25 cellular contexts compared by ENCODE assay signal in genomic region chr5:77146896-77147295, GRCh38.
"Had no signal": no experiment of that assay in that cellular context is flagged by ENCODE, and none has a peak within 500 bp of the region (broad histone marks: within the 10 kb centered on the region; RNA-seq: fewer than 3 reads in every experiment).

No MANE protein-coding gene starts in this region.

- H3K4me3 ChIP-seq: gastroesophageal sphincter, left ventricle myocardium inferior, thoracic aorta, vagina had no signal

- H3K4me1 Mint-ChIP-seq: natural killer cell had no signal

- H3K36me3 ChIP-seq: gastroesophageal sphincter, left ventricle myocardium inferior, thoracic aorta, vagina had no signal

- H3K36me3 Mint-ChIP-seq: activated naive CD8-positive, alpha-beta T cell treated with anti-CD3 and anti-CD28 coated beads, Interleukin-2, amount 10 ng/mL, durations not matched to agents 7 days and 5 days; natural killer cell; type B pancreatic cell had no signal

- H3K9me3 Mint-ChIP-seq: activated B cell treated with CpG ODN at 0.5 μM for 24 hours; activated naive CD4-positive, alpha-beta T cell treated with anti-CD3 and anti-CD28 coated beads for 36 hours; activated naive CD8-positive, alpha-beta T cell treated with anti-CD3 and anti-CD28 coated beads, Interleukin-2, amount 10 ng/mL, durations not matched to agents 7 days and 5 days; activated T-cell treated with anti-CD3 and anti-CD28 coated beads, Interleukin-2, amount 50 U/mL, for 4 hours; natural killer cell had no signal

- H3K27me3 ChIP-seq: gastroesophageal sphincter, vagina had no signal

- H3K9me3 ChIP-seq: gastroesophageal sphincter, thoracic aorta, vagina had no signal

- FAIRE-seq: TTC549 had no signal

- H3K27ac Mint-ChIP-seq: activated B cell treated with CpG ODN at 0.5 μM for 24 hours; activated CD4-positive, alpha-beta T cell treated with anti-CD3 and anti-CD28 coated beads for 36 hours; activated naive CD4-positive, alpha-beta T cell treated with anti-CD3 and anti-CD28 coated beads for 36 hours; activated naive CD8-positive, alpha-beta T cell treated with anti-CD3 and anti-CD28 coated beads, Interleukin-2, amount 10 ng/mL, durations not matched to agents 7 days and 5 days; natural killer cell; progenitor cell of endocrine pancreas; type B pancreatic cell had no signal

- H3K27me3 Mint-ChIP-seq: activated naive CD8-positive, alpha-beta T cell treated with anti-CD3 and anti-CD28 coated beads, Interleukin-2, amount 10 ng/mL, durations not matched to agents 7 days and 5 days; progenitor cell of endocrine pancreas; type B pancreatic cell had no signal

- H3K4me3 Mint-ChIP-seq: activated B cell treated with CpG ODN at 0.5 μM for 24 hours; activated CD4-positive, alpha-beta T cell treated with anti-CD3 and anti-CD28 coated beads for 36 hours; activated naive CD4-positive, alpha-beta T cell treated with anti-CD3 and anti-CD28 coated beads for 36 hours; activated naive CD8-positive, alpha-beta T cell treated with anti-CD3 and anti-CD28 coated beads, Interleukin-2, amount 10 ng/mL, durations not matched to agents 7 days and 5 days; activated T-cell treated with anti-CD3 and anti-CD28 coated beads, Interleukin-2, amount 50 U/mL, for 4 hours; natural killer cell; type B pancreatic cell had no signal

- H3K27ac ChIP-seq: epithelial cell of prostate, gastroesophageal sphincter, left ventricle myocardium inferior, vagina had no signal

- H3K4me1 ChIP-seq: gastroesophageal sphincter, left ventricle myocardium inferior, vagina had no signal

- DNase-seq: activated B cell treated with CpG ODN at 0.5 μM for 24 hours; activated CD4-positive, alpha-beta T cell treated with anti-CD3 and anti-CD28 coated beads for 36 hours; activated CD4-positive, alpha-beta T cell treated with anti-CD3 and anti-CD28 coated beads, Interleukin-2, amount 50 U/mL, for 48 hours; activated CD8-positive, alpha-beta memory T cell treated with anti-CD3 and anti-CD28 coated beads, Interleukin-2, amount 50 U/mL, for 48 hours; activated naive CD4-positive, alpha-beta T cell treated with anti-CD3 and anti-CD28 coated beads for 36 hours; activated naive CD8-positive, alpha-beta T cell treated with anti-CD3 and anti-CD28 coated beads, Interleukin-2, amount 10 ng/mL, durations not matched to agents 7 days and 5 days; activated T-cell treated with anti-CD3 and anti-CD28 coated beads, Interleukin-2, amount 50 U/mL, for 4 hours; amniotic stem cell; cortex of kidney; head of caudate nucleus; hypothalamus; left ventricle myocardium inferior; mammary epithelial cell; midbrain; natural killer cell; retina; stimulated activated CD4-positive, alpha-beta T cell treated with anti-CD3 and anti-CD28 coated beads, Interleukin-2, amount 100 ng/mL, for 48 hours; stimulated activated naive CD4-positive, alpha-beta T cell had no signal
